Comparison of ENCODE assay signal across 1 cellular context in genomic region chr1:18922848-18923475, GRCh38.
TF ChIP-seq lines count a peak whose summit lies in the region.

No MANE protein-coding gene starts in this region.

TF ChIP-seq in liver, 16 proteins besides CTCF, POLR2A, EP300 and RAD21 (continued from another document):
- TF ChIP-seq, protein P1, sequence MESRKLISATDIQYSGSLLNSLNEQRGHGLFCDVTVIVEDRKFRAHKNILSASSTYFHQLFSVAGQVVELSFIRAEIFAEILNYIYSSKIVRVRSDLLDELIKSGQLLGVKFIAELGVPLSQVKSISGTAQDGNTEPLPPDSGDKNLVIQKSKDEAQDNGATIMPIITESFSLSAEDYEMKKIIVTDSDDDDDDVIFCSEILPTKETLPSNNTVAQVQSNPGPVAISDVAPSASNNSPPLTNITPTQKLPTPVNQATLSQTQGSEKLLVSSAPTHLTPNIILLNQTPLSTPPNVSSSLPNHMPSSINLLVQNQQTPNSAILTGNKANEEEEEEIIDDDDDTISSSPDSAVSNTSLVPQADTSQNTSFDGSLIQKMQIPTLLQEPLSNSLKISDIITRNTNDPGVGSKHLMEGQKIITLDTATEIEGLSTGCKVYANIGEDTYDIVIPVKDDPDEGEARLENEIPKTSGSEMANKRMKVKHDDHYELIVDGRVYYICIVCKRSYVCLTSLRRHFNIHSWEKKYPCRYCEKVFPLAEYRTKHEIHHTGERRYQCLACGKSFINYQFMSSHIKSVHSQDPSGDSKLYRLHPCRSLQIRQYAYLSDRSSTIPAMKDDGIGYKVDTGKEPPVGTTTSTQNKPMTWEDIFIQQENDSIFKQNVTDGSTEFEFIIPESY (IDR thresholded peaks at IDR 0.05) = no peak
- TF ChIP-seq GABPA (IDR thresholded peaks at IDR 0.05 in 1 of 2, conservative IDR thresholded peaks at IDR 0.05 in 1 of 2) = no peak
- no peak for TF ChIP-seq HNF4G (IDR thresholded peaks at IDR 0.05)
